20 cellular contexts compared by ENCODE assay signal in genomic region chr14:68097727-68098126, GRCh38.
DNase-seq lines count a peak whose midpoint lies in the region; ATAC-seq, FAIRE-seq and TF ChIP-seq lines count a peak whose summit lies in the region.
"Had no signal": no experiment of that assay in that cellular context is flagged by ENCODE, and none has a peak within 500 bp of the region (broad histone marks: within the 10 kb centered on the region; RNA-seq: fewer than 3 reads in every experiment).

No MANE protein-coding gene starts in this region.

- in situ Hi-C loops in K562 (cut with MboI), result no loop called here

- H3K36me3 ChIP-seq in K562 (ENCODE audit: control insufficient read depth, insufficient read depth, low read length), result no peaks in the 10 kb centered on the region

- no peak for TF ChIP-seq CTCF in K562 (IDR thresholded peaks at IDR 0.05 in 2 of 3, conservative IDR thresholded peaks at IDR 0.05 in 1 of 3; ENCODE audit: insufficient read depth in 2 of 3, low read depth in 1 of 3, low read length in 3 of 3)
- TF ChIP-seq CTCF in nephron (IDR thresholded peaks at IDR 0.05; ENCODE audit: unreplicated experiment in 3 of 3), result no peak
- TF ChIP-seq CTCF in endothelial cell (IDR thresholded peaks at IDR 0.05; ENCODE audit: unreplicated experiment), result no peak

- intact Hi-C loops in K562 (cut with micrococcal nuclease) (no loop called here), right cardiac atrium (cut with DNase I) (no loop called here)

- H3K9ac ChIP-seq in K562 (ENCODE audit: insufficient read depth in 1 of 2, low read depth in 2 of 2, low read length in 2 of 2), result no peak overlapping the region
- H3K9ac ChIP-seq: BLaER1 treated with 17β-estradiol and CSF1 and Interleukin-3, amounts not matched to agents 10 nM and 100 nM had no signal

- TF ChIP-seq POLR2A in K562 (conservative IDR thresholded peaks at IDR 0.05), result no peak

- H3K9me3 Mint-ChIP-seq in nephron, result peaks cover 41% of the 10 kb centered on the region
- peaks cover 21% of the 10 kb centered on the region for H3K9me3 Mint-ChIP-seq in endothelial cell (ENCODE audit: unreplicated experiment)

- H3K4me1 ChIP-seq in K562 (replicated peaks in 1 of 2; ENCODE audit: control insufficient read depth in 2 of 2, insufficient read depth in 2 of 2, low read length in 2 of 2) (no peaks in the 10 kb centered on the region), right cardiac atrium (ENCODE audit: control insufficient read depth, insufficient read depth, low read length) (no peaks in the 10 kb centered on the region)
- H3K4me1 ChIP-seq: BLaER1 treated with 17β-estradiol and CSF1 and Interleukin-3, amounts not matched to agents 10 nM and 100 nM had no signal

- CTCF ChIA-PET in K562 (lab: Yijun Ruan, JAX; ENCODE audit: low intra/inter-chr PET ratio), result no interaction called here

- FAIRE-seq in HTR-8/SVneo (lab: Jason Lieb, UNC) (peak; percentile 96), K562 (lab: Jason Lieb, UNC) (no peak), urothelium cell line (lab: Jason Lieb, UNC) (peak; percentile 91)
- FAIRE-seq: GM12878 had no signal

- peaks cover 38% of the 10 kb centered on the region for H3K36me3 Mint-ChIP-seq in nephron (ENCODE audit: low read depth)
- H3K36me3 Mint-ChIP-seq in endothelial cell (ENCODE audit: low read depth, unreplicated experiment), result peaks cover 26% of the 10 kb centered on the region

- H2AFZ ChIP-seq in K562 (ENCODE audit: low read depth, low read length), result no peak overlapping the region
- H2AFZ ChIP-seq: GM23338 had no signal

- H3K4me1 Mint-ChIP-seq in nephron, result peaks cover 40% of the 10 kb centered on the region
- no peaks in the 10 kb centered on the region for H3K4me1 Mint-ChIP-seq in endothelial cell (ENCODE audit: unreplicated experiment)
- H3K4me1 Mint-ChIP-seq: B cell, GM23338 had no signal

- H3K4me3 ChIP-seq in K562 (no peak overlapping the region), right cardiac atrium (ENCODE audit: low read length) (no peak overlapping the region)
- H3K4me3 ChIP-seq: BLaER1 treated with 17β-estradiol and CSF1 and Interleukin-3, amounts not matched to agents 10 nM and 100 nM; GM12878; GM23338 had no signal

- no peaks in the 10 kb centered on the region for H3K27me3 ChIP-seq in K562 (ENCODE audit: control insufficient read depth in 2 of 2, insufficient read depth in 2 of 2, low read length in 2 of 2)
- H3K27me3 ChIP-seq in right cardiac atrium (ENCODE audit: control insufficient read depth, insufficient read depth), result no peaks in the 10 kb centered on the region
- H3K27me3 ChIP-seq: BLaER1 treated with 17β-estradiol and CSF1 and Interleukin-3, amounts not matched to agents 10 nM and 100 nM had no signal

- WGBS in K562 (ENCODE audit: insufficient coverage, low coverage, missing lambda C conversion rate), result 15% methylated on average over 3 of the region's 3 CpGs
- WGBS in right cardiac atrium, result 86% methylated on average over 3 of the region's 3 CpGs

- H4K20me1 ChIP-seq in K562 (replicated peaks; ENCODE audit: control insufficient read depth, insufficient read depth, low read length), result no peaks in the 10 kb centered on the region
- H4K20me1 ChIP-seq: BLaER1 treated with 17β-estradiol and CSF1 and Interleukin-3, amounts not matched to agents 10 nM and 100 nM had no signal

- H3K9me3 ChIP-seq in K562 (replicated peaks; ENCODE audit: control insufficient read depth, insufficient read depth, low read depth, low read length) (no peaks in the 10 kb centered on the region), right cardiac atrium (ENCODE audit: control insufficient read depth, low read length) (peaks cover 5% of the 10 kb centered on the region)

- DNase-seq in HTR-8/SVneo (ENCODE audit: insufficient read length, low spot score) (no peak), K562 (ENCODE audit: extremely low read depth in 1 of 4, low spot score in 3 of 4) (no peak), urothelium cell line (ENCODE audit: low spot score) (no peak), endothelial cell (ENCODE audit: low spot score) (no peak), right cardiac atrium (no peak), NCI-H510A (lab: John Stamatoyannopoulos, UW) (no peak)
- DNase-seq: 8988T; Calu3; CD8-positive, alpha-beta T cell; DMS79 treated with DMSO at 0.1 percent for 48 hours; GF-D8; H7; HFFc6 had no signal

- H3K27me3 Mint-ChIP-seq in nephron (ENCODE audit: low read depth) (no peaks in the 10 kb centered on the region), endothelial cell (ENCODE audit: unreplicated experiment) (no peaks in the 10 kb centered on the region)
- H3K27me3 Mint-ChIP-seq: B cell had no signal

- no peak for TF ChIP-seq RAD21 in K562 (CRISPR knock-in tag; conservative IDR thresholded peaks at IDR 0.05 in 1 of 2, IDR thresholded peaks at IDR 0.05 in 1 of 2)

- POLR2A ChIA-PET in K562 (lab: Yijun Ruan, JAX), result no interaction called here

- H3K27ac ChIP-seq in K562 (ENCODE audit: extremely low read depth, low read depth, low read length) (no peak overlapping the region), right cardiac atrium (ENCODE audit: low read length) (no peak overlapping the region)
- H3K27ac ChIP-seq: BLaER1 treated with 17β-estradiol and CSF1 and Interleukin-3, amounts not matched to agents 10 nM and 100 nM; HL-60 had no signal

- no peak overlapping the region for H3K4me2 ChIP-seq in K562 (ENCODE audit: insufficient read depth, low read length)
- H3K4me2 ChIP-seq: BLaER1 treated with 17β-estradiol and CSF1 and Interleukin-3, amounts not matched to agents 10 nM and 100 nM; GM23338 had no signal

- TF ChIP-seq EP300 in K562 (IDR thresholded peaks at IDR 0.05; ENCODE audit: low read length), result no peak

- H3K4me3 Mint-ChIP-seq in nephron, result no peak overlapping the region
- no peak overlapping the region for H3K4me3 Mint-ChIP-seq in endothelial cell (ENCODE audit: unreplicated experiment)
- H3K4me3 Mint-ChIP-seq: B cell; CD8-positive, alpha-beta T cell; GM23338; HFFc6 had no signal

- peak overlapping the region in 2 of 3 experiments; percentile 11 to 87 for H3K27ac Mint-ChIP-seq in nephron
- H3K27ac Mint-ChIP-seq in endothelial cell (ENCODE audit: unreplicated experiment), result no peak overlapping the region
- H3K27ac Mint-ChIP-seq: B cell; CD8-positive, alpha-beta T cell; GM23338; HFFc6 had no signal

- no peaks in the 10 kb centered on the region for H3K79me2 ChIP-seq in K562 (ENCODE audit: control insufficient read depth, insufficient read depth, low read length)

- ATAC-seq in K562 (no peak), right cardiac atrium (no peak)
- ATAC-seq: CD8-positive, alpha-beta T cell; GM12878; GM23338; HCT116 had no signal

- no TSS peak for BruUV-seq in K562 (replicated peaks; lab: Mats Ljungman, UMichigan)

- no peaks in the 10 kb centered on the region for H3K9me1 ChIP-seq in K562 (ENCODE audit: control insufficient read depth, insufficient read depth, low read length)

TF ChIP-seq in K562, 482 proteins besides CTCF, POLR2A, EP300 and RAD21:
- TF ChIP-seq TAF1 (IDR thresholded peaks at IDR 0.05; ENCODE audit: control insufficient read depth, extremely low read depth, insufficient read depth, low read length, severe bottlenecking) (no peak), ATF3 (IDR thresholded peaks at IDR 0.05) (peak; percentile 31; the same call in 1 of the 2 replicates), ATF3 (CRISPR knock-in tag; conservative IDR thresholded peaks at IDR 0.05) (no peak)
TF ChIP-seq in K562: peak in this region for 1.
